In the genomic region with DNA sequence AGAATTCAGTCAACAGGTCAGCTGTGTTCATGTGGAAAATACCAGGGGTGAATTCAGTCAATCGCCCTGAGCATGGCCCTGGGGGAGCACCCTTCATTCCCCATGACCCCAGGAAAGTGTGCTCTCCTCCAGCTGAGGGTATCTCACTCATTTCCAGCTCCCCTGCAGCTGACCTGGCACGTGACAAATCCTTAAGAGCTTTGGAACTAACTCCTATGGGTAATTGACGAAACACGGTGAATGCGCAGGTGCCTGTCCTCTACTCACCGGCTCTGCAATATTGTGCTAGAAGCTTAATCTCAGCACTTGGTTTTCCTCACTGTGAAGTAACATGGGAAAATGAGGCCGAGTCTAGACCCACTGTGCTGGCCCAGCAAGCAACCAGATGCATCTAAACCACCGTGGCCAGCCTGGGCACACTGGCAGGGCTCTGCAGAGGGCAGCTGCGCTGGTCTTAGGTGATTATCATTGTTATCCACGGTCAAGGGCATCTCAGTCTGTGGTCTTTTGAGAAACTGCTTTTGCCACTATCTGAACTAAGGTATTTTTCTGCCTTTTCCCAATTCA, we compare ENCODE assay signal across 22 cellular contexts.
"Had no signal": no experiment of that assay in that cellular context is flagged by ENCODE, and none has a peak within 500 bp of the region (broad histone marks: within the 10 kb centered on the region; RNA-seq: fewer than 3 reads in every experiment).

No MANE protein-coding gene starts in this region.

- DNase-seq: dermis blood vessel endothelial cell; effector memory CD8-positive, alpha-beta T cell; erythroblast; esophagus squamous epithelium; foreskin melanocyte; mesenchymal stem cell; naive thymus-derived CD8-positive, alpha-beta T cell; posterior cingulate gyrus; psoas muscle; right lobe of liver; small intestine; stimulated activated CD4-positive, alpha-beta T cell treated with anti-CD3 and anti-CD28 coated beads, Interleukin-15, amount 100 ng/mL, for 24 hours; stimulated activated CD4-positive, alpha-beta T cell treated with anti-CD3 and anti-CD28 coated beads, Interleukin-2, amount 100 ng/mL, for 48 hours; stimulated activated naive B cell treated with anti-CD40 and anti-IgM and Interleukin-4, amounts not matched to agents 10 μg/mL and 1 μg/mL and 100 μg/mL, for 72 hours; upper lobe of left lung had no signal

- H3K9me3 Mint-ChIP-seq: effector memory CD8-positive, alpha-beta T cell; stimulated activated naive CD8-positive, alpha-beta T cell treated with anti-CD3 and anti-CD28 coated beads, Interleukin-15, Interleukin-2, amounts not matched to agents 100 ng/mL and 50 ng/mL, for 24 hours had no signal

- ATAC-seq: effector memory CD8-positive, alpha-beta T cell; naive thymus-derived CD8-positive, alpha-beta T cell; stimulated activated naive B cell treated with anti-CD40 and anti-IgM and Interleukin-4, amounts not matched to agents 10 μg/mL and 1 μg/mL and 100 μg/mL, for 72 hours had no signal

- H3K4me3 Mint-ChIP-seq: effector memory CD8-positive, alpha-beta T cell; mesothelial cell of epicardium; naive thymus-derived CD8-positive, alpha-beta T cell; stimulated activated naive B cell treated with anti-CD40 and anti-IgM and Interleukin-4, amounts not matched to agents 10 μg/mL and 1 μg/mL and 100 μg/mL, for 72 hours; stimulated activated naive CD8-positive, alpha-beta T cell treated with anti-CD3 and anti-CD28 coated beads, Interleukin-15, Interleukin-2, amounts not matched to agents 100 ng/mL and 50 ng/mL, for 24 hours had no signal

- H3K4me1 Mint-ChIP-seq: naive thymus-derived CD8-positive, alpha-beta T cell; stimulated activated naive B cell treated with anti-CD40 and anti-IgM and Interleukin-4, amounts not matched to agents 10 μg/mL and 1 μg/mL and 100 μg/mL, for 72 hours had no signal

- H3K27ac Mint-ChIP-seq: effector memory CD8-positive, alpha-beta T cell; naive thymus-derived CD8-positive, alpha-beta T cell; stimulated activated naive B cell treated with anti-CD40 and anti-IgM and Interleukin-4, amounts not matched to agents 10 μg/mL and 1 μg/mL and 100 μg/mL, for 72 hours; stimulated activated naive CD8-positive, alpha-beta T cell treated with anti-CD3 and anti-CD28 coated beads, Interleukin-15, Interleukin-2, amounts not matched to agents 100 ng/mL and 50 ng/mL, for 24 hours had no signal

- H3K27ac ChIP-seq: psoas muscle, thoracic aorta had no signal

- H3K4me1 ChIP-seq: right lobe of liver, upper lobe of left lung had no signal

- H3K27me3 Mint-ChIP-seq: stimulated activated naive CD8-positive, alpha-beta T cell treated with anti-CD3 and anti-CD28 coated beads, Interleukin-15, Interleukin-2, amounts not matched to agents 100 ng/mL and 50 ng/mL, for 24 hours had no signal

- H3K4me3 ChIP-seq: coronary artery, esophagus squamous epithelium, mucosa of descending colon, ovary, psoas muscle, right lobe of liver, thoracic aorta, tibial nerve, upper lobe of left lung had no signal

- H3K27me3 ChIP-seq: esophagus squamous epithelium, ovary, right lobe of liver, tibial nerve, upper lobe of left lung had no signal

- H3K9me3 ChIP-seq: esophagus squamous epithelium, ovary, right lobe of liver, thoracic aorta, upper lobe of left lung had no signal

- H3K36me3 ChIP-seq: esophagus squamous epithelium, ovary, right lobe of liver, thoracic aorta, tibial nerve, upper lobe of left lung had no signal

- H3K36me3 Mint-ChIP-seq: naive thymus-derived CD8-positive, alpha-beta T cell; stimulated activated naive B cell treated with anti-CD40 and anti-IgM and Interleukin-4, amounts not matched to agents 10 μg/mL and 1 μg/mL and 100 μg/mL, for 72 hours had no signal
